Comparison of ENCODE assay signal across 24 cellular contexts in the genomic region with DNA sequence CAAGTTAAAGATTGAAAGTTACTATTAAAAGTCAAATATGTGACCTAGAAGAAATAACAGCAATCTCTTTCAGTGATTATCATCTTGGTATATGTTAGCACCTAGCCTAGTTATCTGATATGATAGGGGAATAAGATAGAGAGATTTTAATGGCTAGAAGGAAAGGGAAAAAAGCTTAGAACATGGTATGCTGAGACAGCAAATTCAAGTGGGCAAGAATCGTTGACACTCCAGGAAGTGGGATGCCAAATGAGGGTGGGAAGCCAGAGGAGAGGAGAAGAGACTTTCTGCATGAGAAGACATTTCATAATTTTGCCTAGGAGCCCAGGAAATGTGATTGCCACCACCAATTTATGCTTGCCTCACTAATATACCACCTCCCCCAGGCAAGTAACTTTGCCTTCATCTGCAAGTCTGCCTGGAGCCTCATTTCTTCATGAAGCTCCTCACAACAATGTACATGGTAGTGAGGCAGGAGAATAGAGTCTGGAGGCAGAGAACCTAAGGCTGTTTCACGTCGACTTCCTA.
"Had no signal": no experiment of that assay in that cellular context is flagged by ENCODE, and none has a peak within 500 bp of the region (broad histone marks: within the 10 kb centered on the region; RNA-seq: fewer than 3 reads in every experiment).

No MANE protein-coding gene starts in this region.

- H3K27ac ChIP-seq: colonic mucosa, epithelial cell of prostate, foreskin keratinocyte, gastroesophageal sphincter, heart left ventricle, left lung, prostate gland, thoracic aorta, tibial nerve, upper lobe of left lung had no signal

- H3K27me3 ChIP-seq: colonic mucosa, foreskin keratinocyte, gastroesophageal sphincter, heart left ventricle, left lung, tibial nerve, upper lobe of left lung had no signal

- ATAC-seq: esophagus mucosa; foreskin keratinocyte; gastroesophageal sphincter; heart left ventricle; left cardiac atrium; left lung; mucosa of descending colon; naive thymus-derived CD4-positive, alpha-beta T cell; right cardiac atrium; stimulated activated naive B cell treated with anti-CD40 and anti-IgM and Interleukin-4, amounts not matched to agents 10 μg/mL and 1 μg/mL and 100 μg/mL, for 72 hours had no signal

- H3K36me3 ChIP-seq: colonic mucosa, gastroesophageal sphincter, heart left ventricle, left lung, prostate gland, thoracic aorta, tibial nerve, upper lobe of left lung had no signal

- H3K4me3 ChIP-seq: colonic mucosa, gastroesophageal sphincter, heart left ventricle, left lung, mucosa of descending colon, prostate gland, thoracic aorta, tibial nerve, upper lobe of left lung had no signal

- DNase-seq: colonic mucosa; effector CD8-positive, alpha-beta T cell; endodermal cell; foreskin keratinocyte; heart left ventricle; hippocampal formation; left cardiac atrium; left lung; mesenchymal stem cell; mucosa of descending colon; naive thymus-derived CD4-positive, alpha-beta T cell; nucleus accumbens; right cardiac atrium; small intestine; stimulated activated CD4-positive, alpha-beta T cell treated with anti-CD3 and anti-CD28 coated beads, Interleukin-15, amount 100 ng/mL, for 24 hours; stimulated activated CD4-positive, alpha-beta T cell treated with anti-CD3 and anti-CD28 coated beads, Interleukin-2, amount 100 ng/mL, for 48 hours; stimulated activated naive B cell treated with anti-CD40 and anti-IgM and Interleukin-4, amounts not matched to agents 10 μg/mL and 1 μg/mL and 100 μg/mL, for 72 hours; upper lobe of left lung had no signal

- H3K4me1 ChIP-seq: colonic mucosa, foreskin keratinocyte, gastroesophageal sphincter, heart left ventricle, left lung, prostate gland, tibial nerve, upper lobe of left lung had no signal

- H3K9me3 ChIP-seq: colonic mucosa, gastroesophageal sphincter, left lung, mucosa of descending colon, prostate gland, thoracic aorta, tibial nerve, upper lobe of left lung had no signal
